Comparison of ENCODE assay signal across 8 cellular contexts in the genomic region with DNA sequence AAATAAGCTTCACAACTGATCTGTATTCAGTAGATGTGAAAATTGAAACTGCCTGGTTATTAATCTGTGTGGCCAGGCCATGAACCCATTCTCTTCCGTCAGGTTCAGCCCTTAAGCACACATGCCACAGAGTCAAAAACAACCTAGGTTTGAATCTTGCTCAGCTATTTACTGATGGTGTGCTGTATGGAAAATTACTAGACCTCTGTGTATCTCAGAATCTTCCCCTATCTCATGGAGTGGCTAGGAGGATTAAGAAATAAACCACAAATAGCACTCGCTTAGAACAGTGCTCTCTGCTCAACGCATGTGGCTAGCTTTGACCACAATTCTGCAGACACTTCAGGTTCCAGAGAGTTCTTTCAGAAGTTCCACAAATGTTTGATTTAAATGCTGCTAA.
DNase-seq lines count a peak whose midpoint lies in the region; ATAC-seq and TF ChIP-seq lines count a peak whose summit lies in the region.

No MANE protein-coding gene starts in this region.

- TF ChIP-seq CTCF in right atrium auricular region (IDR thresholded peaks at IDR 0.05), result no peak

- no peak overlapping the region for H3K4me3 Mint-ChIP-seq in activated CD4-positive, alpha-beta memory T cell treated with anti-CD3 and anti-CD28 coated beads for 36 hours
- no peak overlapping the region for H3K4me3 Mint-ChIP-seq in stimulated activated naive B cell treated with anti-CD40 and anti-IgM and Interleukin-4, amounts not matched to agents 10 μg/mL and 1 μg/mL and 100 μg/mL, for 72 hours

- ATAC-seq in left cardiac atrium (peak; percentile 45 to 57), HG03280 (IDR thresholded peaks at IDR 0.05; ENCODE audit: unreplicated experiment) (peak; percentile 33)
- peak; percentile 77 to 78 for ATAC-seq in stimulated activated naive B cell treated with anti-CD40 and anti-IgM and Interleukin-4, amounts not matched to agents 10 μg/mL and 1 μg/mL and 100 μg/mL, for 72 hours (replicated peaks)

- H3K27me3 Mint-ChIP-seq in activated CD4-positive, alpha-beta memory T cell treated with anti-CD3 and anti-CD28 coated beads for 36 hours, result no peaks in the 10 kb centered on the region
- no peaks in the 10 kb centered on the region for H3K27me3 Mint-ChIP-seq in stimulated activated naive B cell treated with anti-CD40 and anti-IgM and Interleukin-4, amounts not matched to agents 10 μg/mL and 1 μg/mL and 100 μg/mL, for 72 hours

- DNase-seq in left cardiac atrium, result no peak
- no peak for DNase-seq in right atrium auricular region (ENCODE audit: low spot score)
- DNase-seq in activated CD4-positive, alpha-beta memory T cell treated with anti-CD3 and anti-CD28 coated beads for 36 hours, result no peak
- no peak for DNase-seq in stimulated activated naive B cell treated with anti-CD40 and anti-IgM and Interleukin-4, amounts not matched to agents 10 μg/mL and 1 μg/mL and 100 μg/mL, for 72 hours
- DNase-seq in DMS153 (lab: John Stamatoyannopoulos, UW), result no peak
- DNase-seq in stimulated activated naive CD4-positive, alpha-beta T cell (lab: John Stamatoyannopoulos, UW), result no peak
- DNase-seq in HuH-7.5 (ENCODE audit: low spot score), result no peak

- no peak overlapping the region for H3K27ac ChIP-seq in right atrium auricular region

- POLR2A ChIA-PET in activated CD4-positive, alpha-beta memory T cell treated with anti-CD3 and anti-CD28 coated beads for 36 hours (lab: Charles Lee), result no interaction called here

- H3K9me3 Mint-ChIP-seq in activated CD4-positive, alpha-beta memory T cell treated with anti-CD3 and anti-CD28 coated beads for 36 hours, result no peaks in the 10 kb centered on the region
- peaks cover 4 to 5% of the 10 kb centered on the region in 2 donors for H3K9me3 Mint-ChIP-seq in stimulated activated naive B cell treated with anti-CD40 and anti-IgM and Interleukin-4, amounts not matched to agents 10 μg/mL and 1 μg/mL and 100 μg/mL, for 72 hours

- CTCF ChIA-PET in activated CD4-positive, alpha-beta memory T cell treated with anti-CD3 and anti-CD28 coated beads for 36 hours (lab: Charles Lee), result interaction anchor here (1.2 kb wide), 1 partner anchor 40 kb away, joined by 4 read pairs; no protein-coding TSS in a partner anchor

- intact Hi-C loops in left cardiac atrium (cut with DNase I), result no loop called here
- intact Hi-C loops in activated CD4-positive, alpha-beta memory T cell treated with anti-CD3 and anti-CD28 coated beads for 36 hours (cut with micrococcal nuclease), result no loop called here

- peak overlapping the region; percentile 39 for H3K27ac Mint-ChIP-seq in activated CD4-positive, alpha-beta memory T cell treated with anti-CD3 and anti-CD28 coated beads for 36 hours
- peak overlapping the region; percentile 89 for H3K27ac Mint-ChIP-seq in stimulated activated naive B cell treated with anti-CD40 and anti-IgM and Interleukin-4, amounts not matched to agents 10 μg/mL and 1 μg/mL and 100 μg/mL, for 72 hours

- H3K27me3 ChIP-seq in right atrium auricular region, result no peaks in the 10 kb centered on the region

- no peaks in the 10 kb centered on the region for H3K36me3 ChIP-seq in right atrium auricular region

- H3K4me1 Mint-ChIP-seq in activated CD4-positive, alpha-beta memory T cell treated with anti-CD3 and anti-CD28 coated beads for 36 hours (ENCODE audit: low read depth), result peaks cover 21% of the 10 kb centered on the region
- peaks cover 44 to 82% of the 10 kb centered on the region in 2 donors for H3K4me1 Mint-ChIP-seq in stimulated activated naive B cell treated with anti-CD40 and anti-IgM and Interleukin-4, amounts not matched to agents 10 μg/mL and 1 μg/mL and 100 μg/mL, for 72 hours

- no peaks in the 10 kb centered on the region for H3K9me3 ChIP-seq in right atrium auricular region

- H3K4me1 ChIP-seq in right atrium auricular region, result no peaks in the 10 kb centered on the region

- no peaks in the 10 kb centered on the region for H3K36me3 Mint-ChIP-seq in activated CD4-positive, alpha-beta memory T cell treated with anti-CD3 and anti-CD28 coated beads for 36 hours
- H3K36me3 Mint-ChIP-seq in stimulated activated naive B cell treated with anti-CD40 and anti-IgM and Interleukin-4, amounts not matched to agents 10 μg/mL and 1 μg/mL and 100 μg/mL, for 72 hours, result peaks cover 4 to 9% of the 10 kb centered on the region in 2 donors

- H3K4me3 ChIP-seq in right atrium auricular region, result no peak overlapping the region
